Comparison of ENCODE assay signal across 13 cellular contexts in the genomic region with DNA sequence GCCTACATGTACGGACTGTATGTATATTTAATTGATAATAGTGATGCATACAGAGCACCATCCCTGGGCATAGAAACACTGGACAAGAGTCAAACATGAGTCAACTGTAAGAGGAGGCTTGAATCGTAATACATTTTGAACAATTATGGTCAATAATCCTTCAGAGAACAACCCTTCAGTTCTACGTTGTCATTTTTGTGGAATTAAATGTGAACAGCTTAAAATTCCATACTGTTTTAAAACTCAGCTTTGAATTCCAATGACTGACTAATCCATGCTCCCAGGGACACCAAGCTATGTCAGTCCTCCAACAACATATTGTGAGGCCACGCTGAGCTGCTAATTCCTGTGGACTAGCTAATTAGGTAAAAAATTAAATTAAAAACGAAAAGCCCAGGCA. TPM values are rescaled to one million over a fixed set of nuclear protein-coding genes. Genes with fewer than 3 reads are reported as not detected.
DNase-seq lines count a peak whose midpoint lies in the region; ATAC-seq and TF ChIP-seq lines count a peak whose summit lies in the region.
"Had no signal": no experiment of that assay in that cellular context is flagged by ENCODE, and none has a peak within 500 bp of the region (broad histone marks: within the 10 kb centered on the region; RNA-seq: fewer than 3 reads in every experiment).

No MANE protein-coding gene starts in this region.

- WGBS in prostate gland: 87% methylated on average over 5 of the region's 5 CpGs

- peaks cover 17% of the 10 kb centered on the region for H3K4me1 ChIP-seq in prostate gland (replicated peaks)
- H3K4me1 ChIP-seq: uterus had no signal

- TF ChIP-seq POLR2A in prostate gland (IDR thresholded peaks at IDR 0.05): no peak

- no peaks in the 10 kb centered on the region for H3K27me3 Mint-ChIP-seq in T-helper 17 cell

- TF ChIP-seq CTCF in BJ (IDR thresholded peaks at IDR 0.05; ENCODE audit: insufficient read depth, low read depth, low read length) (no peak), prostate gland (IDR thresholded peaks at IDR 0.05) (no peak)

- H3K36me3 Mint-ChIP-seq in T-helper 17 cell (ENCODE audit: low read depth): no peaks in the 10 kb centered on the region

- no peak overlapping the region for H3K4me3 ChIP-seq in BJ (ENCODE audit: low read depth, low read length)
- H3K4me3 ChIP-seq in prostate gland: no peak overlapping the region
- H3K4me3 ChIP-seq: uterus had no signal

- peak overlapping the region; percentile 89 for H3K27ac ChIP-seq in epithelial cell of prostate
- peak overlapping the region; percentile 38 to 54 for H3K27ac ChIP-seq in prostate gland

- peak; percentile 41 for DNase-seq in BJ (ENCODE audit: low read depth)
- DNase-seq in RPMI7951 (ENCODE audit: low read depth): peak; percentile 67
- no peak for DNase-seq in epithelial cell of prostate (ENCODE audit: low read depth, low spot score)
- DNase-seq in prostate gland (ENCODE audit: low spot score): no peak
- DNase-seq in H4 (ENCODE audit: low spot score): no peak
- no peak for DNase-seq in DMS53 (lab: John Stamatoyannopoulos, UW)
- DNase-seq in T-helper 17 cell: no peak
- no peak for DNase-seq in NCI-H2029 treated with DMSO at 0.1 percent for 48 hours (lab: John Stamatoyannopoulos, UW)
- DNase-seq: activated CD4-positive, alpha-beta T cell treated with anti-CD3 and anti-CD28 coated beads, Interleukin-2, amount 50 U/mL, for 1 hour; activated naive CD4-positive, alpha-beta T cell; NCI-H1436; retina; uterus had no signal

- H3K9me3 ChIP-seq in prostate gland (no peaks in the 10 kb centered on the region), T-helper 17 cell (ENCODE audit: control insufficient read depth, low read length, poor library complexity, severe bottlenecking) (no peaks in the 10 kb centered on the region)
- H3K9me3 ChIP-seq: uterus had no signal

- intact Hi-C loops in prostate gland (cut with DNase I): no loop called here

- H3K4me1 Mint-ChIP-seq in T-helper 17 cell: no peaks in the 10 kb centered on the region

- ATAC-seq in T-helper 17 cell: no peak

- H3K27ac Mint-ChIP-seq in T-helper 17 cell: no peak overlapping the region

- CTCF ChIA-PET in BJ (lab: Yijun Ruan, JAX): interaction anchor here (0.9 kb wide), 1 partner anchor 12 kb away, joined by 3 read pairs; no protein-coding TSS in a partner anchor

- H3K4me3 Mint-ChIP-seq in T-helper 17 cell: no peak overlapping the region

- H3K36me3 ChIP-seq in BJ (ENCODE audit: control insufficient read depth, insufficient read depth, low read length) (no peaks in the 10 kb centered on the region), prostate gland (no peaks in the 10 kb centered on the region)
- H3K36me3 ChIP-seq: uterus had no signal

- H3K27me3 ChIP-seq in BJ (ENCODE audit: control insufficient read depth, insufficient read depth, low read length): no peaks in the 10 kb centered on the region
- H3K27me3 ChIP-seq in prostate gland (replicated peaks; ENCODE audit: insufficient read depth): no peaks in the 10 kb centered on the region
- H3K27me3 ChIP-seq: uterus had no signal

- POLR2A ChIA-PET in BJ (lab: Charles Lee): interaction anchor here (0.9 to 1.1 kb wide), 2 partner anchors 14 to 126 kb away, joined by 4 to 5 read pairs; no protein-coding TSS in a partner anchor

RNA-seq across cellular contexts. Expression of a gene that starts 41.5 kb away (rescaled TPM):
- 4.4 and 8.0 TPM in 2 replicates for polyA plus RNA-seq in BJ (2011; rRNA removed)
- polyA minus RNA-seq in BJ (2011; rRNA and poly(A)+ RNA removed): 43.8 and 60.3 TPM in 2 replicates
- 39.3 and 63.4 TPM in 2 replicates for total RNA-seq in RPMI7951 (2014; rRNA removed; shearing (Covaris generic))
- total RNA-seq in prostate gland (100 to 1,000 TPM in 1 of 2 donors, 10 to 100 TPM in 1; 83.7 to 102 TPM), T-helper 17 cell (100 to 1,000 TPM; 285 to 301 TPM)
- total RNA-seq in H4 (2014; rRNA removed; shearing (Covaris generic)): 19.4 and 38.2 TPM in 2 replicates

Comparison
In these comparisons a context has a peak if more than half of its experiments do, and no peak if none do; other contexts are left out.
1. DNase-seq: peak in BJ (single experiment) and RPMI7951 (single experiment); none in epithelial cell of prostate (single experiment), prostate gland (single experiment), H4 (single experiment), DMS53 (single experiment), T-helper 17 cell (0 of 3) and NCI-H2029 treated with DMSO at 0.1 percent for 48 hours (single experiment).